Comparison of ENCODE assay signal across 22 cellular contexts in the genomic region with DNA sequence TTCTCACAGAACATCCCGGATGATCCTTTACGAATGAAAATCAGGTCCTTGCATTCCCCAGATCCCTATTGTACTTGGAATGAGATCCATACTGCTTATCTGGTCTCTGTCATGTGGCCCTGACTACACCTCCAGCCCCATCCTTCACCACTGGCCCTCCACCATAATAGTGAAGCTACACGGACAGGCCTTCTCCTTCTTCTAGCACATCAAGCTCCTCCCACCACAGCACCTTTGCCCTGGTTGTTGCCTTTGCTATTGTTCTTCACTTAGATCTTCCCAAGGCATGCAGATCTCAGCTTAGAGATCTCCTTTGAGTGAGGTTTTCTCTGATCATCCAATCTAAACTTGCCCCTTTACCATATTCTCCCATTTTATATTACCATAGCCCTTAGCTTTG.
"Had no signal": no experiment of that assay in that cellular context is flagged by ENCODE, and none has a peak within 500 bp of the region (broad histone marks: within the 10 kb centered on the region; RNA-seq: fewer than 3 reads in every experiment).

No MANE protein-coding gene starts in this region.

- H3K27me3 ChIP-seq: heart right ventricle, right lobe of liver, stomach, testis, thyroid gland, upper lobe of right lung had no signal

- H3K9ac ChIP-seq: parathyroid adenoma had no signal

- H3K9me3 ChIP-seq: left ventricle myocardium inferior, psoas muscle, right lobe of liver, stomach, testis, thyroid gland, upper lobe of right lung had no signal

- H3K4me3 ChIP-seq: heart right ventricle, left ventricle myocardium inferior, lung, psoas muscle, right lobe of liver, stomach, testis, thyroid gland, upper lobe of right lung had no signal

- H3K4me1 ChIP-seq: heart right ventricle, left ventricle myocardium inferior, parathyroid adenoma, psoas muscle, stomach, testis, thyroid gland, upper lobe of right lung had no signal

- H3K27ac ChIP-seq: heart right ventricle, left ventricle myocardium inferior, parathyroid adenoma, psoas muscle, right lobe of liver, stomach, testis, thyroid gland, upper lobe of right lung had no signal

- ATAC-seq: heart right ventricle; naive thymus-derived CD8-positive, alpha-beta T cell; psoas muscle; right lobe of liver; stimulated activated naive B cell treated with anti-CD40 and anti-IgM and Interleukin-4, amounts not matched to agents 10 μg/mL and 1 μg/mL and 100 μg/mL, for 72 hours; stimulated activated naive CD8-positive, alpha-beta T cell treated with anti-CD3 and anti-CD28 coated beads, Interleukin-15, Interleukin-2, amounts not matched to agents 100 U/mL and 50 U/mL, for 24 hours; upper lobe of right lung had no signal

- H3K79me2 ChIP-seq: parathyroid adenoma had no signal

- FAIRE-seq: keratinocyte had no signal

- DNase-seq: heart right ventricle; hippocampal formation; left ventricle myocardium inferior; mesendoderm; naive thymus-derived CD8-positive, alpha-beta T cell; nucleus accumbens; psoas muscle; right lobe of liver; stimulated activated CD4-positive, alpha-beta T cell treated with anti-CD3 and anti-CD28 coated beads, Interleukin-12 subunit alpha, Interleukin-12 subunit beta, amount 100 ng/mL, for 4 hours; stimulated activated CD4-positive, alpha-beta T cell treated with anti-CD3 and anti-CD28 coated beads, Interleukin-15, amount 100 ng/mL, for 24 hours; stimulated activated CD4-positive, alpha-beta T cell treated with anti-CD3 and anti-CD28 coated beads, Interleukin-2, amount 100 ng/mL, for 24 hours; stimulated activated CD4-positive, alpha-beta T cell treated with anti-CD3 and anti-CD28 coated beads, Interleukin-4, amount 100 ng/mL, for 1 hour; stimulated activated naive B cell treated with anti-CD40 and anti-IgM and Interleukin-4, amounts not matched to agents 10 μg/mL and 1 μg/mL and 100 μg/mL, for 72 hours; stimulated activated naive CD8-positive, alpha-beta T cell treated with anti-CD3 and anti-CD28 coated beads, Interleukin-15, Interleukin-2, amounts not matched to agents 100 U/mL and 50 U/mL, for 24 hours; stomach; testis; thyroid gland; trophoblast cell; upper lobe of right lung had no signal

- H2AFZ ChIP-seq: parathyroid adenoma had no signal

- H3K36me3 ChIP-seq: heart right ventricle, left ventricle myocardium inferior, right lobe of liver, stomach, thyroid gland, upper lobe of right lung had no signal
